ENCODE assay signal across 8 cellular contexts in genomic region chr11:61746654-61747388, GRCh38.
"Had no signal": no experiment of that assay in that cellular context is flagged by ENCODE, and none has a peak within 500 bp of the region (broad histone marks: within the 10 kb centered on the region; RNA-seq: fewer than 3 reads in every experiment).

No MANE protein-coding gene starts in this region.

- H3K36me3 Mint-ChIP-seq: natural killer cell treated with Interleukin-12 subunit alpha and Interleukin-12 subunit beta and Interleukin-15 and Interleukin-18, amount 100 ng/mL, for 72 hours had no signal

- H3K4me3 Mint-ChIP-seq: activated T-helper 1 cell treated with anti-CD3 and anti-CD28 coated beads, Interleukin-12 subunit alpha, Interleukin-12 subunit beta, Interleukin-2, Interleukin-4 antibody, amounts not matched to agents 30 ng/mL and 10 ng/mL and 1 ng/mL, durations not matched to agents 14 hours and 24 hours and 36 hours; endodermal cell; natural killer cell treated with Interleukin-12 subunit alpha and Interleukin-12 subunit beta and Interleukin-15 and Interleukin-18, amount 100 ng/mL, for 72 hours had no signal

- H3K27ac Mint-ChIP-seq: activated T-helper 1 cell treated with anti-CD3 and anti-CD28 coated beads, Interleukin-12 subunit alpha, Interleukin-12 subunit beta, Interleukin-2, Interleukin-4 antibody, amounts not matched to agents 30 ng/mL and 10 ng/mL and 1 ng/mL, durations not matched to agents 14 hours and 24 hours and 36 hours; endodermal cell; natural killer cell treated with Interleukin-12 subunit alpha and Interleukin-12 subunit beta and Interleukin-15 and Interleukin-18, amount 100 ng/mL, for 72 hours had no signal

- ATAC-seq: activated CD4-positive, CD25-positive, alpha-beta regulatory T cell treated with anti-CD3 and anti-CD28 coated beads, Interleukin-2, amount 50 U/mL, for 24 hours had no signal

- H3K9me3 ChIP-seq: psoas muscle, spleen, tibial nerve had no signal

- H3K9me3 Mint-ChIP-seq: activated T-helper 1 cell treated with anti-CD3 and anti-CD28 coated beads, Interleukin-12 subunit alpha, Interleukin-12 subunit beta, Interleukin-2, Interleukin-4 antibody, amounts not matched to agents 30 ng/mL and 10 ng/mL and 1 ng/mL, durations not matched to agents 14 hours and 24 hours and 36 hours; endodermal cell; natural killer cell treated with Interleukin-12 subunit alpha and Interleukin-12 subunit beta and Interleukin-15 and Interleukin-18, amount 100 ng/mL, for 72 hours had no signal

- H3K27ac ChIP-seq: psoas muscle, spleen, tibial nerve had no signal

- H3K4me3 ChIP-seq: lung, psoas muscle, spleen, tibial nerve had no signal

- H3K27me3 ChIP-seq: tibial nerve had no signal
